1 cellular context compared by ENCODE assay signal in the genomic region with DNA sequence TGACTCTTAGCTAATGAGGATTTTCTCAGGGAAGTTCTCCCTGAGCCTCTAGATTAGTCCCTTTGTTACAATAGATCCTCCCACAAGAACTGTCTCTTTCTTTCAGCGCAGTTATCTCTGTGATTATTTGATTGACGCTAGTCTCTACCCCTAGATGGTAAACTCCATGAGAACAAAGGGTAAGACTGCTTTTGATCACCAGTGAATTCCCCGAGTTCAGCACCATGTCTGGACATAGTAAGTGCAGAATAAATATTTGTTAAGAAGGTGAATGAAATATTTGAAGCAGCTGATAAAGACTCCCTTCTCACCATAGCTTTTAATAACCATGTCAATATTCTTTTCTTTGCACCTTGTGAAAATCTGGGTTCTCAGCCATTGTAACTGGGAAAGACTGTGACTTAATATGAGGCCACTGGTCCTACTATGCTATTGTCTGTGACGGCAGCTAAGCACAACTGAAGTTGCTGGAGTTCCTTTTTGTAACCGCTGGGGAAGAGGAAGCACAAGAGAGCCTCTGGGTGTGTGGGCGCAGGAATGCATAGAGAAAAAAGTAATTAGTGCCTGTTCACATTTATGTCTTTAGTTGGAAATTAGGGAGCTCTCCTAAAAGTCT.
TF ChIP-seq lines count a peak whose summit lies in the region.

No MANE protein-coding gene starts in this region.

TF ChIP-seq in K562, 482 proteins besides CTCF, POLR2A, EP300 and RAD21 (continued from another document and continues in another):
- TF ChIP-seq, protein P1, sequence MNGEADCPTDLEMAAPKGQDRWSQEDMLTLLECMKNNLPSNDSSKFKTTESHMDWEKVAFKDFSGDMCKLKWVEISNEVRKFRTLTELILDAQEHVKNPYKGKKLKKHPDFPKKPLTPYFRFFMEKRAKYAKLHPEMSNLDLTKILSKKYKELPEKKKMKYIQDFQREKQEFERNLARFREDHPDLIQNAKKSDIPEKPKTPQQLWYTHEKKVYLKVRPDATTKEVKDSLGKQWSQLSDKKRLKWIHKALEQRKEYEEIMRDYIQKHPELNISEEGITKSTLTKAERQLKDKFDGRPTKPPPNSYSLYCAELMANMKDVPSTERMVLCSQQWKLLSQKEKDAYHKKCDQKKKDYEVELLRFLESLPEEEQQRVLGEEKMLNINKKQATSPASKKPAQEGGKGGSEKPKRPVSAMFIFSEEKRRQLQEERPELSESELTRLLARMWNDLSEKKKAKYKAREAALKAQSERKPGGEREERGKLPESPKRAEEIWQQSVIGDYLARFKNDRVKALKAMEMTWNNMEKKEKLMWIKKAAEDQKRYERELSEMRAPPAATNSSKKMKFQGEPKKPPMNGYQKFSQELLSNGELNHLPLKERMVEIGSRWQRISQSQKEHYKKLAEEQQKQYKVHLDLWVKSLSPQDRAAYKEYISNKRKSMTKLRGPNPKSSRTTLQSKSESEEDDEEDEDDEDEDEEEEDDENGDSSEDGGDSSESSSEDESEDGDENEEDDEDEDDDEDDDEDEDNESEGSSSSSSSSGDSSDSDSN (IDR thresholded peaks at IDR 0.05; ENCODE audit: borderline replicate concordance in 1 of 2, low read depth in 2 of 2, low read length in 2 of 2) = no peak
- TF ChIP-seq, protein P2, sequence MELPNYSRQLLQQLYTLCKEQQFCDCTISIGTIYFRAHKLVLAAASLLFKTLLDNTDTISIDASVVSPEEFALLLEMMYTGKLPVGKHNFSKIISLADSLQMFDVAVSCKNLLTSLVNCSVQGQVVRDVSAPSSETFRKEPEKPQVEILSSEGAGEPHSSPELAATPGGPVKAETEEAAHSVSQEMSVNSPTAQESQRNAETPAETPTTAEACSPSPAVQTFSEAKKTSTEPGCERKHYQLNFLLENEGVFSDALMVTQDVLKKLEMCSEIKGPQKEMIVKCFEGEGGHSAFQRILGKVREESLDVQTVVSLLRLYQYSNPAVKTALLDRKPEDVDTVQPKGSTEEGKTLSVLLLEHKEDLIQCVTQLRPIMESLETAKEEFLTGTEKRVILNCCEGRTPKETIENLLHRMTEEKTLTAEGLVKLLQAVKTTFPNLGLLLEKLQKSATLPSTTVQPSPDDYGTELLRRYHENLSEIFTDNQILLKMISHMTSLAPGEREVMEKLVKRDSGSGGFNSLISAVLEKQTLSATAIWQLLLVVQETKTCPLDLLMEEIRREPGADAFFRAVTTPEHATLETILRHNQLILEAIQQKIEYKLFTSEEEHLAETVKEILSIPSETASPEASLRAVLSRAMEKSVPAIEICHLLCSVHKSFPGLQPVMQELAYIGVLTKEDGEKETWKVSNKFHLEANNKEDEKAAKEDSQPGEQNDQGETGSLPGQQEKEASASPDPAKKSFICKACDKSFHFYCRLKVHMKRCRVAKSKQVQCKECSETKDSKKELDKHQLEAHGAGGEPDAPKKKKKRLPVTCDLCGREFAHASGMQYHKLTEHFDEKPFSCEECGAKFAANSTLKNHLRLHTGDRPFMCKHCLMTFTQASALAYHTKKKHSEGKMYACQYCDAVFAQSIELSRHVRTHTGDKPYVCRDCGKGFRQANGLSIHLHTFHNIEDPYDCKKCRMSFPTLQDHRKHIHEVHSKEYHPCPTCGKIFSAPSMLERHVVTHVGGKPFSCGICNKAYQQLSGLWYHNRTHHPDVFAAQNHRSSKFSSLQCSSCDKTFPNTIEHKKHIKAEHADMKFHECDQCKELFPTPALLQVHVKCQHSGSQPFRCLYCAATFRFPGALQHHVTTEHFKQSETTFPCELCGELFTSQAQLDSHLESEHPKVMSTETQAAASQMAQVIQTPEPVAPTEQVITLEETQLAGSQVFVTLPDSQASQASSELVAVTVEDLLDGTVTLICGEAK (IDR thresholded peaks at IDR 0.05) = no peak
- TF ChIP-seq, protein P2 (CRISPR knock-in tag; IDR thresholded peaks at IDR 0.05) = no peak
- TF ChIP-seq SREBF2 (CRISPR knock-in tag; IDR thresholded peaks at IDR 0.05) (no peak), ZNF75A (CRISPR knock-in tag; IDR thresholded peaks at IDR 0.05) (no peak), TGIF2 (CRISPR knock-in tag; IDR thresholded peaks at IDR 0.05) (no peak), RBM17 (IDR thresholded peaks at IDR 0.05; ENCODE audit: borderline replicate concordance, low read depth, low read length) (no peak), SP1 (CRISPR knock-in tag; IDR thresholded peaks at IDR 0.05) (no peak), ZNF232 (CRISPR knock-in tag; IDR thresholded peaks at IDR 0.05) (no peak), ZNF143 (CRISPR knock-in tag; IDR thresholded peaks at IDR 0.05) (no peak), ZNF445 (CRISPR knock-in tag; IDR thresholded peaks at IDR 0.05; ENCODE audit: low read depth) (peak; percentile 32; the same call in 1 of the 2 replicates), FIP1L1 (IDR thresholded peaks at IDR 0.05; ENCODE audit: low read depth, low read length, poor library complexity, severe bottlenecking) (no peak), FOXA3 (CRISPR knock-in tag; conservative IDR thresholded peaks at IDR 0.05 in 1 of 2, IDR thresholded peaks at IDR 0.05 in 1 of 2) (0 out of 4 replicates have a peak, but pooled peaks of 1 of the 2 experiments have one; percentile 13), MAFG (tag; conservative IDR thresholded peaks at IDR 0.05) (no peak), COPS2 (conservative IDR thresholded peaks at IDR 0.05) (no peak), ZNF384 (IDR thresholded peaks at IDR 0.05; ENCODE audit: low read depth, low read length) (peak; percentile 70), KLF6 (CRISPR knock-in tag; IDR thresholded peaks at IDR 0.05; ENCODE audit: borderline replicate concordance) (no peak), SRSF9 (IDR thresholded peaks at IDR 0.05; ENCODE audit: borderline replicate concordance, low read depth, low read length) (no peak), WHSC1 (IDR thresholded peaks at IDR 0.05; ENCODE audit: low read length) (no peak), ZNF282 (CRISPR knock-in tag; IDR thresholded peaks at IDR 0.05) (no peak), RB1 (IDR thresholded peaks at IDR 0.05; ENCODE audit: low read depth) (no peak)
- TF ChIP-seq, protein P3, sequence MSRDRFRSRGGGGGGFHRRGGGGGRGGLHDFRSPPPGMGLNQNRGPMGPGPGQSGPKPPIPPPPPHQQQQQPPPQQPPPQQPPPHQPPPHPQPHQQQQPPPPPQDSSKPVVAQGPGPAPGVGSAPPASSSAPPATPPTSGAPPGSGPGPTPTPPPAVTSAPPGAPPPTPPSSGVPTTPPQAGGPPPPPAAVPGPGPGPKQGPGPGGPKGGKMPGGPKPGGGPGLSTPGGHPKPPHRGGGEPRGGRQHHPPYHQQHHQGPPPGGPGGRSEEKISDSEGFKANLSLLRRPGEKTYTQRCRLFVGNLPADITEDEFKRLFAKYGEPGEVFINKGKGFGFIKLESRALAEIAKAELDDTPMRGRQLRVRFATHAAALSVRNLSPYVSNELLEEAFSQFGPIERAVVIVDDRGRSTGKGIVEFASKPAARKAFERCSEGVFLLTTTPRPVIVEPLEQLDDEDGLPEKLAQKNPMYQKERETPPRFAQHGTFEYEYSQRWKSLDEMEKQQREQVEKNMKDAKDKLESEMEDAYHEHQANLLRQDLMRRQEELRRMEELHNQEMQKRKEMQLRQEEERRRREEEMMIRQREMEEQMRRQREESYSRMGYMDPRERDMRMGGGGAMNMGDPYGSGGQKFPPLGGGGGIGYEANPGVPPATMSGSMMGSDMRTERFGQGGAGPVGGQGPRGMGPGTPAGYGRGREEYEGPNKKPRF (IDR thresholded peaks at IDR 0.05; ENCODE audit: low read depth, low read length) = no peak
- TF ChIP-seq, protein P4, sequence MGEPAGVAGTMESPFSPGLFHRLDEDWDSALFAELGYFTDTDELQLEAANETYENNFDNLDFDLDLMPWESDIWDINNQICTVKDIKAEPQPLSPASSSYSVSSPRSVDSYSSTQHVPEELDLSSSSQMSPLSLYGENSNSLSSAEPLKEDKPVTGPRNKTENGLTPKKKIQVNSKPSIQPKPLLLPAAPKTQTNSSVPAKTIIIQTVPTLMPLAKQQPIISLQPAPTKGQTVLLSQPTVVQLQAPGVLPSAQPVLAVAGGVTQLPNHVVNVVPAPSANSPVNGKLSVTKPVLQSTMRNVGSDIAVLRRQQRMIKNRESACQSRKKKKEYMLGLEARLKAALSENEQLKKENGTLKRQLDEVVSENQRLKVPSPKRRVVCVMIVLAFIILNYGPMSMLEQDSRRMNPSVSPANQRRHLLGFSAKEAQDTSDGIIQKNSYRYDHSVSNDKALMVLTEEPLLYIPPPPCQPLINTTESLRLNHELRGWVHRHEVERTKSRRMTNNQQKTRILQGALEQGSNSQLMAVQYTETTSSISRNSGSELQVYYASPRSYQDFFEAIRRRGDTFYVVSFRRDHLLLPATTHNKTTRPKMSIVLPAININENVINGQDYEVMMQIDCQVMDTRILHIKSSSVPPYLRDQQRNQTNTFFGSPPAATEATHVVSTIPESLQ (CRISPR knock-in tag; IDR thresholded peaks at IDR 0.05) = no peak
- TF ChIP-seq, protein P5, sequence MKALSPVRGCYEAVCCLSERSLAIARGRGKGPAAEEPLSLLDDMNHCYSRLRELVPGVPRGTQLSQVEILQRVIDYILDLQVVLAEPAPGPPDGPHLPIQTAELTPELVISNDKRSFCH (CRISPR knock-in tag; IDR thresholded peaks at IDR 0.05) = no peak
- TF ChIP-seq, protein P5 (tag; IDR thresholded peaks at IDR 0.05) = no peak
- TF ChIP-seq, protein P6, sequence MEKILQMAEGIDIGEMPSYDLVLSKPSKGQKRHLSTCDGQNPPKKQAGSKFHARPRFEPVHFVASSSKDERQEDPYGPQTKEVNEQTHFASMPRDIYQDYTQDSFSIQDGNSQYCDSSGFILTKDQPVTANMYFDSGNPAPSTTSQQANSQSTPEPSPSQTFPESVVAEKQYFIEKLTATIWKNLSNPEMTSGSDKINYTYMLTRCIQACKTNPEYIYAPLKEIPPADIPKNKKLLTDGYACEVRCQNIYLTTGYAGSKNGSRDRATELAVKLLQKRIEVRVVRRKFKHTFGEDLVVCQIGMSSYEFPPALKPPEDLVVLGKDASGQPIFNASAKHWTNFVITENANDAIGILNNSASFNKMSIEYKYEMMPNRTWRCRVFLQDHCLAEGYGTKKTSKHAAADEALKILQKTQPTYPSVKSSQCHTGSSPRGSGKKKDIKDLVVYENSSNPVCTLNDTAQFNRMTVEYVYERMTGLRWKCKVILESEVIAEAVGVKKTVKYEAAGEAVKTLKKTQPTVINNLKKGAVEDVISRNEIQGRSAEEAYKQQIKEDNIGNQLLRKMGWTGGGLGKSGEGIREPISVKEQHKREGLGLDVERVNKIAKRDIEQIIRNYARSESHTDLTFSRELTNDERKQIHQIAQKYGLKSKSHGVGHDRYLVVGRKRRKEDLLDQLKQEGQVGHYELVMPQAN (IDR thresholded peaks at IDR 0.05; ENCODE audit: borderline replicate concordance) = 0 out of 2 replicates have a peak, but pooled peaks have one; percentile 7
- TF ChIP-seq, protein P7, sequence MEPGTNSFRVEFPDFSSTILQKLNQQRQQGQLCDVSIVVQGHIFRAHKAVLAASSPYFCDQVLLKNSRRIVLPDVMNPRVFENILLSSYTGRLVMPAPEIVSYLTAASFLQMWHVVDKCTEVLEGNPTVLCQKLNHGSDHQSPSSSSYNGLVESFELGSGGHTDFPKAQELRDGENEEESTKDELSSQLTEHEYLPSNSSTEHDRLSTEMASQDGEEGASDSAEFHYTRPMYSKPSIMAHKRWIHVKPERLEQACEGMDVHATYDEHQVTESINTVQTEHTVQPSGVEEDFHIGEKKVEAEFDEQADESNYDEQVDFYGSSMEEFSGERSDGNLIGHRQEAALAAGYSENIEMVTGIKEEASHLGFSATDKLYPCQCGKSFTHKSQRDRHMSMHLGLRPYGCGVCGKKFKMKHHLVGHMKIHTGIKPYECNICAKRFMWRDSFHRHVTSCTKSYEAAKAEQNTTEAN (CRISPR knock-in tag; IDR thresholded peaks at IDR 0.05) = no peak
- TF ChIP-seq, protein P8, sequence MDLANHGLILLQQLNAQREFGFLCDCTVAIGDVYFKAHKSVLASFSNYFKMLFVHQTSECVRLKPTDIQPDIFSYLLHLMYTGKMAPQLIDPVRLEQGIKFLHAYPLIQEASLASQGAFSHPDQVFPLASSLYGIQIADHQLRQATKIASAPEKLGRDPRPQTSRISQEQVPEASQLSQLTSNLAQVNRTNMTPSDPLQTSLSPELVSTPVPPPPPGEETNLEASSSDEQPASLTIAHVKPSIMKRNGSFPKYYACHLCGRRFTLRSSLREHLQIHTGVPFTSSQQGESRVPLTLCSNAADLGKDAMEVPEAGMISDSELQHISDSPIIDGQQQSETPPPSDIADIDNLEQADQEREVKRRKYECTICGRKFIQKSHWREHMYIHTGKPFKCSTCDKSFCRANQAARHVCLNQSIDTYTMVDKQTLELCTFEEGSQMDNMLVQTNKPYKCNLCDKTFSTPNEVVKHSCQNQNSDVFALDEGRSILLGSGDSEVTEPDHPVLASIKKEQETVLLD (IDR thresholded peaks at IDR 0.05) = no peak
- TF ChIP-seq, protein P9, sequence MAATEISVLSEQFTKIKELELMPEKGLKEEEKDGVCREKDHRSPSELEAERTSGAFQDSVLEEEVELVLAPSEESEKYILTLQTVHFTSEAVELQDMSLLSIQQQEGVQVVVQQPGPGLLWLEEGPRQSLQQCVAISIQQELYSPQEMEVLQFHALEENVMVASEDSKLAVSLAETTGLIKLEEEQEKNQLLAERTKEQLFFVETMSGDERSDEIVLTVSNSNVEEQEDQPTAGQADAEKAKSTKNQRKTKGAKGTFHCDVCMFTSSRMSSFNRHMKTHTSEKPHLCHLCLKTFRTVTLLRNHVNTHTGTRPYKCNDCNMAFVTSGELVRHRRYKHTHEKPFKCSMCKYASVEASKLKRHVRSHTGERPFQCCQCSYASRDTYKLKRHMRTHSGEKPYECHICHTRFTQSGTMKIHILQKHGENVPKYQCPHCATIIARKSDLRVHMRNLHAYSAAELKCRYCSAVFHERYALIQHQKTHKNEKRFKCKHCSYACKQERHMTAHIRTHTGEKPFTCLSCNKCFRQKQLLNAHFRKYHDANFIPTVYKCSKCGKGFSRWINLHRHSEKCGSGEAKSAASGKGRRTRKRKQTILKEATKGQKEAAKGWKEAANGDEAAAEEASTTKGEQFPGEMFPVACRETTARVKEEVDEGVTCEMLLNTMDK (IDR thresholded peaks at IDR 0.05; ENCODE audit: borderline replicate concordance, insufficient read depth, low read depth, low read length, poor library complexity, severe bottlenecking) = no peak
